In the genomic region with DNA sequence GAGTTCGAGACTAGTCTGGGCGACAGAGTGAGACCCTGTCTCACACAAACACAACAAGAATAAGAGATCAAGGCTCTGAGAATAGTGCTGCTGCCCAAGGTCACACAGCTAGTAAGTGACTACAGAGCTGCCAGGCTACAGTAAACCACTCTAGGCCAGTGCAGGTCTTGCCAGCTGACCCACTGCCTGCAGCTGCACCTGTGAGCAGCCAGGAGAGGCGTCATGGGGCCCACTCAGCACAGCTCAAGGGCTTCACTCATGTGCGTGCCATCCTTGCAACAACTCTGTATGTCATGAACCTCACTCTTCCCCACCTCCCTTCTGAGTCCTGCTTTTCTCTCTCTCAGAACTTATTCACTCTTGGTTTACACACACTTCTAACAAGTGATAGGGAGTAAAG, we compare ENCODE assay signal across 21 cellular contexts.
DNase-seq lines count a peak whose midpoint lies in the region; ATAC-seq and TF ChIP-seq lines count a peak whose summit lies in the region.
"Had no signal": no experiment of that assay in that cellular context is flagged by ENCODE, and none has a peak within 500 bp of the region (broad histone marks: within the 10 kb centered on the region; RNA-seq: fewer than 3 reads in every experiment).

No MANE protein-coding gene starts in this region.

- TF ChIP-seq EP300 in tibial nerve (IDR thresholded peaks at IDR 0.05) = no peak

- no peaks in the 10 kb centered on the region for H3K27me3 ChIP-seq in psoas muscle (ENCODE audit: insufficient read depth in 3 of 3, low read length in 2 of 3)
- H3K27me3 ChIP-seq in tibial nerve = no peaks in the 10 kb centered on the region
- H3K27me3 ChIP-seq: hepatocyte, stomach had no signal

- TF ChIP-seq POLR2A in tibial nerve (IDR thresholded peaks at IDR 0.05) = no peak

- H3K4me1 ChIP-seq in psoas muscle = peaks cover 35% of the 10 kb centered on the region
- H3K4me1 ChIP-seq in tibial nerve = peaks cover 0 to 60% (median 14%) of the 10 kb centered on the region in 4 donors

- TF ChIP-seq CTCF in psoas muscle (IDR thresholded peaks at IDR 0.05) (no peak), tibial nerve (IDR thresholded peaks at IDR 0.05) (no peak)

- H3K36me3 ChIP-seq in psoas muscle (ENCODE audit: insufficient read depth in 1 of 2, low read depth in 1 of 2) = no peaks in the 10 kb centered on the region
- H3K36me3 ChIP-seq in tibial nerve = no peaks in the 10 kb centered on the region
- H3K36me3 ChIP-seq: stomach had no signal

- intact Hi-C loops in psoas muscle (cut with DNase I) = no loop called here

- DNase-seq in DMS53 (lab: John Stamatoyannopoulos, UW) (peak; percentile 61), NCI-H1092 treated with DMSO at 0.1 percent for 48 hours (lab: John Stamatoyannopoulos, UW) (peak; percentile 15), dermis blood vessel endothelial cell (peak; percentile 8), psoas muscle (no peak), middle frontal gyrus (ENCODE audit: extremely low spot score, low spot score) (no peak), tibial nerve (ENCODE audit: low spot score in 2 of 2) (no peak)
- DNase-seq: activated CD4-positive, alpha-beta memory T cell treated with anti-CD3 and anti-CD28 coated beads for 36 hours; DMS79; HCEC 1CT; naive thymus-derived CD8-positive, alpha-beta T cell; NCI-H446 treated with DMSO at 0.1 percent for 48 hours; SIG-M5; stimulated activated CD4-positive, alpha-beta T cell treated with anti-CD3 and anti-CD28 coated beads, Interleukin-4, amount 100 ng/mL, for 24 hours; stomach; T-helper 17 cell had no signal

- H3K9me3 ChIP-seq in psoas muscle (no peaks in the 10 kb centered on the region), tibial nerve (no peaks in the 10 kb centered on the region)
- H3K9me3 ChIP-seq: stomach had no signal

- ATAC-seq in psoas muscle (peak; percentile 18 to 51 (median 39)), GM21390 (IDR thresholded peaks at IDR 0.05; ENCODE audit: unreplicated experiment) (no peak)
- ATAC-seq: activated naive CD4-positive, alpha-beta T cell treated with anti-CD3 and anti-CD28 coated beads, Interleukin-2, amount 50 U/mL, for 72 hours; CD8-positive, alpha-beta T cell; naive thymus-derived CD8-positive, alpha-beta T cell; T-helper 17 cell had no signal

- H3K27ac ChIP-seq in psoas muscle (no peak overlapping the region), tibial nerve (peak overlapping the region in 1 of 4 donors; percentile 11)
- H3K27ac ChIP-seq: hepatocyte, HL-60 had no signal

- WGBS in psoas muscle, 3 donors = 46 to 66% (median 55%) methylated on average over 4 of the region's 4 CpGs
- WGBS in tibial nerve, 2 donors = 91 to 98% methylated on average over 4 of the region's 4 CpGs

- H3K4me3 ChIP-seq in psoas muscle = no peak overlapping the region
- no peak overlapping the region for H3K4me3 ChIP-seq in tibial nerve
- H3K4me3 ChIP-seq: hepatocyte, smooth muscle cell, stomach had no signal

Comparison
In these comparisons a context has a peak if more than half of its experiments do, and no peak if none do; other contexts are left out.
1. DNase-seq: peak in DMS53 (single experiment), NCI-H1092 treated with DMSO at 0.1 percent for 48 hours (single experiment) and dermis blood vessel endothelial cell (single experiment); none in psoas muscle (0 of 2), middle frontal gyrus (single experiment) and tibial nerve (0 of 2).